ENCODE assay signal across 8 cellular contexts in genomic region chr1:16048573-16049189, GRCh38. TPM values are rescaled to one million over a fixed set of nuclear protein-coding genes. Genes with fewer than 3 reads are reported as not detected.
DNase-seq lines count a peak whose midpoint lies in the region; ATAC-seq and TF ChIP-seq lines count a peak whose summit lies in the region.

No MANE protein-coding gene starts in this region.

- ATAC-seq in natural killer cell (peak; percentile 41 to 92 (median 81)), HG03097 (IDR thresholded peaks at IDR 0.05; ENCODE audit: low FRiP score, unreplicated experiment) (no peak)
- ATAC-seq in natural killer cell treated with Interleukin-12 subunit alpha and Interleukin-12 subunit beta and Interleukin-15 and Interleukin-18, amount 100 ng/mL, for 72 hours: no peak
- ATAC-seq in activated CD8-positive, alpha-beta memory T cell treated with anti-CD3 and anti-CD28 coated beads, Interleukin-2, amount 10 ng/mL, durations not matched to agents 7 days and 5 days: peak; percentile 54

- WGBS in prostate gland: 4% methylated on average over 23 of the region's 25 CpGs

- CTCF ChIA-PET in activated CD8-positive, alpha-beta memory T cell treated with anti-CD3 and anti-CD28 coated beads, Interleukin-2, amount 10 ng/mL, durations not matched to agents 7 days and 5 days (lab: Charles Lee): no interaction called here
- CTCF ChIA-PET in RWPE1 (lab: Yijun Ruan, JAX): no interaction called here

- H3K4me1 Mint-ChIP-seq in natural killer cell (peaks cover 0 to 12% of the 10 kb centered on the region in 2 donors), HFFc6 (ENCODE audit: low read depth) (no peaks in the 10 kb centered on the region)
- H3K4me1 Mint-ChIP-seq in natural killer cell treated with Interleukin-12 subunit alpha and Interleukin-12 subunit beta and Interleukin-15 and Interleukin-18, amount 100 ng/mL, for 72 hours (ENCODE audit: low read depth in 2 of 2): peaks cover 0 to 3% of the 10 kb centered on the region in 2 donors
- H3K4me1 Mint-ChIP-seq in activated CD8-positive, alpha-beta memory T cell treated with anti-CD3 and anti-CD28 coated beads, Interleukin-2, amount 10 ng/mL, durations not matched to agents 7 days and 5 days: peaks cover under 1% of the 10 kb centered on the region

- H3K36me3 Mint-ChIP-seq in natural killer cell (no peaks in the 10 kb centered on the region), HFFc6 (ENCODE audit: low read depth) (no peaks in the 10 kb centered on the region)
- no peaks in the 10 kb centered on the region for H3K36me3 Mint-ChIP-seq in natural killer cell treated with Interleukin-12 subunit alpha and Interleukin-12 subunit beta and Interleukin-15 and Interleukin-18, amount 100 ng/mL, for 72 hours
- H3K36me3 Mint-ChIP-seq in activated CD8-positive, alpha-beta memory T cell treated with anti-CD3 and anti-CD28 coated beads, Interleukin-2, amount 10 ng/mL, durations not matched to agents 7 days and 5 days: no peaks in the 10 kb centered on the region

- no peak for TF ChIP-seq POLR2A in prostate gland (IDR thresholded peaks at IDR 0.05)

- H3K9me3 ChIP-seq in prostate gland: no peaks in the 10 kb centered on the region

- TF ChIP-seq CTCF in natural killer cell (IDR thresholded peaks at IDR 0.05): no peak
- no peak for TF ChIP-seq CTCF in prostate gland (IDR thresholded peaks at IDR 0.05)
- no peak for TF ChIP-seq CTCF in RWPE1 (conservative IDR thresholded peaks at IDR 0.05; ENCODE audit: low read depth)
- TF ChIP-seq CTCF in HFFc6 (IDR thresholded peaks at IDR 0.05): no peak

- H3K27me3 ChIP-seq in prostate gland (replicated peaks; ENCODE audit: insufficient read depth): no peaks in the 10 kb centered on the region

- no peaks in the 10 kb centered on the region for H3K4me1 ChIP-seq in prostate gland (replicated peaks)

- no peak overlapping the region for H3K27ac Mint-ChIP-seq in natural killer cell
- no peak overlapping the region for H3K27ac Mint-ChIP-seq in natural killer cell treated with Interleukin-12 subunit alpha and Interleukin-12 subunit beta and Interleukin-15 and Interleukin-18, amount 100 ng/mL, for 72 hours
- H3K27ac Mint-ChIP-seq in activated CD8-positive, alpha-beta memory T cell treated with anti-CD3 and anti-CD28 coated beads, Interleukin-2, amount 10 ng/mL, durations not matched to agents 7 days and 5 days: no peak overlapping the region
- no peak overlapping the region for H3K27ac Mint-ChIP-seq in HFFc6

- POLR2A ChIA-PET in RWPE1 (lab: Yijun Ruan, JAX; ENCODE audit: low non-redundant PET): no interaction called here

- H3K9me3 Mint-ChIP-seq in natural killer cell: no peaks in the 10 kb centered on the region
- H3K9me3 Mint-ChIP-seq in natural killer cell treated with Interleukin-12 subunit alpha and Interleukin-12 subunit beta and Interleukin-15 and Interleukin-18, amount 100 ng/mL, for 72 hours: no peaks in the 10 kb centered on the region
- H3K9me3 Mint-ChIP-seq in activated CD8-positive, alpha-beta memory T cell treated with anti-CD3 and anti-CD28 coated beads, Interleukin-2, amount 10 ng/mL, durations not matched to agents 7 days and 5 days (ENCODE audit: low read depth): no peaks in the 10 kb centered on the region
- H3K9me3 Mint-ChIP-seq in HFFc6: no peaks in the 10 kb centered on the region

- H3K27ac ChIP-seq in prostate gland (no peak overlapping the region), RWPE1 (no peak overlapping the region)

- H3K36me3 ChIP-seq in prostate gland: no peaks in the 10 kb centered on the region

- H3K27me3 Mint-ChIP-seq in natural killer cell (ENCODE audit: low read depth in 2 of 2): peaks cover 0 to 10% of the 10 kb centered on the region in 2 donors
- H3K27me3 Mint-ChIP-seq in natural killer cell treated with Interleukin-12 subunit alpha and Interleukin-12 subunit beta and Interleukin-15 and Interleukin-18, amount 100 ng/mL, for 72 hours: peaks cover 10 to 11% of the 10 kb centered on the region in 2 donors
- peaks cover 18% of the 10 kb centered on the region for H3K27me3 Mint-ChIP-seq in activated CD8-positive, alpha-beta memory T cell treated with anti-CD3 and anti-CD28 coated beads, Interleukin-2, amount 10 ng/mL, durations not matched to agents 7 days and 5 days
- H3K27me3 Mint-ChIP-seq in HFFc6 (ENCODE audit: insufficient read depth): peaks cover 9% of the 10 kb centered on the region

- DNase-seq in natural killer cell (no peak), foreskin melanocyte (peak; percentile 18), prostate gland (ENCODE audit: low spot score) (peak; percentile 41), RWPE1 (ENCODE audit: low spot score) (no peak), HFFc6 (no peak)
- DNase-seq in natural killer cell treated with Interleukin-12 subunit alpha and Interleukin-12 subunit beta and Interleukin-15 and Interleukin-18, amount 100 ng/mL, for 72 hours (ENCODE audit: low spot score): no peak
- DNase-seq in activated CD8-positive, alpha-beta memory T cell treated with anti-CD3 and anti-CD28 coated beads, Interleukin-2, amount 10 ng/mL, durations not matched to agents 7 days and 5 days: no peak

- H3K4me3 Mint-ChIP-seq in natural killer cell (peak overlapping the region; percentile 66), HFFc6 (no peak overlapping the region)
- no peak overlapping the region for H3K4me3 Mint-ChIP-seq in natural killer cell treated with Interleukin-12 subunit alpha and Interleukin-12 subunit beta and Interleukin-15 and Interleukin-18, amount 100 ng/mL, for 72 hours
- no peak overlapping the region for H3K4me3 Mint-ChIP-seq in activated CD8-positive, alpha-beta memory T cell treated with anti-CD3 and anti-CD28 coated beads, Interleukin-2, amount 10 ng/mL, durations not matched to agents 7 days and 5 days

- peak overlapping the region; percentile 21 to 32 for H3K4me3 ChIP-seq in prostate gland

- intact Hi-C loops in natural killer cell (cut with micrococcal nuclease) (no loop called here), prostate gland (cut with DNase I) (loop anchor here (5.0 kb wide), 1 partner anchor 236 kb away; no protein-coding TSS in a partner anchor)

RNA-seq across cellular contexts. Expression of gene CLCNKB, which starts 5.1 kb away (rescaled TPM):
- total RNA-seq in natural killer cell: not detected
- not detected for total RNA-seq in natural killer cell treated with Interleukin-12 subunit alpha and Interleukin-12 subunit beta and Interleukin-15 and Interleukin-18, amount 100 ng/mL, for 72 hours
- total RNA-seq in activated CD8-positive, alpha-beta memory T cell treated with anti-CD3 and anti-CD28 coated beads, Interleukin-2, amount 10 ng/mL, durations not matched to agents 7 days and 5 days: not detected
- 1 to 10 TPM; 1.0 to 1.9 TPM for total RNA-seq in prostate gland
- under 1 TPM in 2 of 6 experiments, not detected in 4; 0.10 to 0.14 TPM for total RNA-seq in HFFc6 (2021; fragmentation: NEBNext Ultra II Directional; extraction: Animal tissue kit (Norgen Biotek cat#: 25700))

RNA-seq across cellular contexts. Expression of gene FAM131C, which starts 24.8 kb away (rescaled TPM):
- total RNA-seq in natural killer cell (not detected), prostate gland (not detected)
- total RNA-seq in natural killer cell treated with Interleukin-12 subunit alpha and Interleukin-12 subunit beta and Interleukin-15 and Interleukin-18, amount 100 ng/mL, for 72 hours: not detected
- 1 to 10 TPM in 1 of 2 experiments, under 1 TPM in 1; 0.91 to 1.8 TPM for total RNA-seq in activated CD8-positive, alpha-beta memory T cell treated with anti-CD3 and anti-CD28 coated beads, Interleukin-2, amount 10 ng/mL, durations not matched to agents 7 days and 5 days
- 1 to 10 TPM in 1 of 6 experiments, under 1 TPM in 5; 0.26 to 1.3 (median 0.74) TPM for total RNA-seq in HFFc6 (2021; fragmentation: NEBNext Ultra II Directional; extraction: Animal tissue kit (Norgen Biotek cat#: 25700))

RNA-seq across cellular contexts. Expression of gene CLCNKA, which starts 26.8 kb away (rescaled TPM):
- total RNA-seq in natural killer cell (under 1 TPM in 2 of 3 donors, not detected in 1; 0.16 to 0.33 TPM), prostate gland (1 to 10 TPM in 1 of 2 donors, under 1 TPM in 1; 0.41 to 2.1 TPM)
- total RNA-seq in natural killer cell treated with Interleukin-12 subunit alpha and Interleukin-12 subunit beta and Interleukin-15 and Interleukin-18, amount 100 ng/mL, for 72 hours: under 1 TPM in 1 of 2 donors, not detected in 1; 0.24 TPM
- total RNA-seq in activated CD8-positive, alpha-beta memory T cell treated with anti-CD3 and anti-CD28 coated beads, Interleukin-2, amount 10 ng/mL, durations not matched to agents 7 days and 5 days: not detected
- not detected for total RNA-seq in HFFc6 (2021; fragmentation: NEBNext Ultra II Directional; extraction: Animal tissue kit (Norgen Biotek cat#: 25700))

RNA-seq across cellular contexts. Expression of gene HSPB7, which starts 30.8 kb away (rescaled TPM):
- total RNA-seq in natural killer cell (not detected), prostate gland (10 to 100 TPM; 11.4 to 20.4 TPM)
- total RNA-seq in natural killer cell treated with Interleukin-12 subunit alpha and Interleukin-12 subunit beta and Interleukin-15 and Interleukin-18, amount 100 ng/mL, for 72 hours: not detected
- not detected for total RNA-seq in activated CD8-positive, alpha-beta memory T cell treated with anti-CD3 and anti-CD28 coated beads, Interleukin-2, amount 10 ng/mL, durations not matched to agents 7 days and 5 days
- total RNA-seq in HFFc6 (2021; fragmentation: NEBNext Ultra II Directional; extraction: Animal tissue kit (Norgen Biotek cat#: 25700)): 10 to 100 TPM; 15.5 to 40.6 (median 33.0) TPM

RNA-seq across cellular contexts. Expression of gene SRARP, which starts 44.6 kb away (rescaled TPM):
- total RNA-seq in natural killer cell (not detected), prostate gland (1 to 10 TPM in 1 of 2 donors, not detected in 1; 2.7 TPM)
- not detected for total RNA-seq in natural killer cell treated with Interleukin-12 subunit alpha and Interleukin-12 subunit beta and Interleukin-15 and Interleukin-18, amount 100 ng/mL, for 72 hours
- total RNA-seq in activated CD8-positive, alpha-beta memory T cell treated with anti-CD3 and anti-CD28 coated beads, Interleukin-2, amount 10 ng/mL, durations not matched to agents 7 days and 5 days: not detected
- not detected for total RNA-seq in HFFc6 (2021; fragmentation: NEBNext Ultra II Directional; extraction: Animal tissue kit (Norgen Biotek cat#: 25700))

Comparison
In these comparisons a context has a peak if more than half of its experiments do, and no peak if none do; other contexts are left out.
1. ATAC-seq: peak in natural killer cell (3 of 3) and activated CD8-positive, alpha-beta memory T cell treated with anti-CD3 and anti-CD28 coated beads, Interleukin-2, amount 10 ng/mL, durations not matched to agents 7 days and 5 days (single experiment); none in natural killer cell treated with Interleukin-12 subunit alpha and Interleukin-12 subunit beta and Interleukin-15 and Interleukin-18, amount 100 ng/mL, for 72 hours (0 of 2) and HG03097 (single experiment).
2. DNase-seq: peak in foreskin melanocyte (single experiment) and prostate gland (single experiment); none in natural killer cell (single experiment), natural killer cell treated with Interleukin-12 subunit alpha and Interleukin-12 subunit beta and Interleukin-15 and Interleukin-18, amount 100 ng/mL, for 72 hours (single experiment), activated CD8-positive, alpha-beta memory T cell treated with anti-CD3 and anti-CD28 coated beads, Interleukin-2, amount 10 ng/mL, durations not matched to agents 7 days and 5 days (single experiment), RWPE1 (single experiment) and HFFc6 (single experiment).